Comparison of ENCODE assay signal across 27 cellular contexts in genomic region chr18:50636366-50637057, GRCh38.
"Had no signal": no experiment of that assay in that cellular context is flagged by ENCODE, and none has a peak within 500 bp of the region (broad histone marks: within the 10 kb centered on the region; RNA-seq: fewer than 3 reads in every experiment).

No MANE protein-coding gene starts in this region.

- ATAC-seq: activated CD4-positive, CD25-positive, alpha-beta regulatory T cell treated with anti-CD3 and anti-CD28 coated beads, Interleukin-2, amount 50 U/mL, for 24 hours; activated CD8-positive, alpha-beta T cell treated with anti-CD3 and anti-CD28 coated beads for 36 hours; activated naive CD8-positive, alpha-beta T cell treated with anti-CD3 and anti-CD28 coated beads, Interleukin-2, amount 50 U/mL, for 24 hours; activated T-cell treated with anti-CD3 and anti-CD28 coated beads, Interleukin-2, amount 50 U/mL, for 4 hours; activated T-helper 17 cell treated with anti-CD3 and anti-CD28 coated beads, Interleukin-2, amount 50 U/mL, for 72 hours; esophagus mucosa; T-helper 17 cell had no signal

- H3K27me3 ChIP-seq: adrenal gland, ascending aorta, breast epithelium, cardiac muscle cell, heart left ventricle had no signal

- DNase-seq: activated B cell treated with CpG ODN at 0.5 μM for 24 hours; activated CD4-positive, alpha-beta T cell treated with anti-CD3 and anti-CD28 coated beads for 48 hours; activated CD4-positive, alpha-beta T cell treated with anti-CD3 and anti-CD28 coated beads, Interleukin-2, amount 50 U/mL, for 1 hour; activated CD4-positive, alpha-beta T cell treated with anti-CD3 and anti-CD28 coated beads, Interleukin-2, amount 50 U/mL, for 48 hours; activated CD8-positive, alpha-beta memory T cell treated with anti-CD3 and anti-CD28 coated beads for 24 hours; activated CD8-positive, alpha-beta T cell treated with anti-CD3 and anti-CD28 coated beads for 36 hours; activated effector memory CD4-positive, alpha-beta T cell treated with Interleukin-2 at 50 U/mL for 16 hours; activated naive CD4-positive, alpha-beta T cell treated with anti-CD3 and anti-CD28 coated beads for 36 hours; activated naive CD8-positive, alpha-beta T cell treated with anti-CD3 and anti-CD28 coated beads for 36 hours; activated naive CD8-positive, alpha-beta T cell treated with anti-CD3 and anti-CD28 coated beads, Interleukin-2, amount 50 U/mL, for 24 hours; activated T-cell treated with anti-CD3 and anti-CD28 coated beads, Interleukin-2, amount 50 U/mL, for 4 hours; amygdala; effector memory CD4-positive, alpha-beta T cell; endodermal cell; foreskin fibroblast; heart left ventricle; T-helper 1 cell; T-helper 17 cell; T1000; WERI-Rb-1 had no signal

- H3K4me3 ChIP-seq: adrenal gland, ascending aorta, breast epithelium, cardiac muscle cell, heart left ventricle had no signal

- H3K27ac ChIP-seq: ascending aorta, breast epithelium, cardiac muscle cell, WERI-Rb-1 had no signal
